11 cellular contexts compared by ENCODE assay signal in genomic region chr6:128844598-128844997, GRCh38.
"Had no signal": no experiment of that assay in that cellular context is flagged by ENCODE, and none has a peak within 500 bp of the region (broad histone marks: within the 10 kb centered on the region; RNA-seq: fewer than 3 reads in every experiment).

No MANE protein-coding gene starts in this region.

- H3K4me3 ChIP-seq: GM23248, GM23338, HAP-1 had no signal

- ATAC-seq: GM23338, HCT116 had no signal

- H3K36me3 ChIP-seq: HAP-1 had no signal

- H3K27ac ChIP-seq: GM23248 had no signal

- H3K9me3 ChIP-seq: HAP-1 had no signal

- H3K9ac ChIP-seq: GM23248 had no signal

- FAIRE-seq: H1, H54 had no signal

- H2AFZ ChIP-seq: GM23248, GM23338 had no signal

- H3K4me2 ChIP-seq: GM23338 had no signal

- DNase-seq: GM23248, GOT3, H7, H9, HCEC 1CT, HFFc6 had no signal
